In genomic region chr1:9242338-9242969, GRCh38 we compare ENCODE assay signal across 9 cellular contexts. TPM values are rescaled to one million over a fixed set of nuclear protein-coding genes. Genes with fewer than 3 reads are reported as not detected.
A peak's percentile ranks its signal among the peaks of the same experiment; 100 is the strongest.
DNase-seq lines count a peak whose midpoint lies in the region; ATAC-seq and TF ChIP-seq lines count a peak whose summit lies in the region.
"Had no signal": no experiment of that assay in that cellular context is flagged by ENCODE, and none has a peak within 500 bp of the region (broad histone marks: within the 10 kb centered on the region; RNA-seq: fewer than 3 reads in every experiment).

No MANE protein-coding gene starts in this region.

- intact Hi-C loops in ascending aorta (cut with DNase I): no loop called here

- DNase-seq in ascending aorta (ENCODE audit: low spot score in 2 of 2): peak; percentile 42 to 87
- peak in 38 of 51 donors; percentile 18 to 85 (median 52) for DNase-seq in hypothalamus (lab: John Stamatoyannopoulos, UW)
- peak; percentile 74 for DNase-seq in putamen (ENCODE audit: low spot score)
- no peak for DNase-seq in activated CD8-positive, alpha-beta memory T cell treated with anti-CD3 and anti-CD28 coated beads, Interleukin-2, amount 50 U/mL, for 48 hours
- no peak for DNase-seq in GM10248 (ENCODE audit: extremely low spot score)
- DNase-seq: activated CD8-positive, alpha-beta memory T cell treated with anti-CD3 and anti-CD28 coated beads for 24 hours had no signal

- H3K9me3 ChIP-seq in ascending aorta: no peaks in the 10 kb centered on the region

- peaks cover 20 to 21% of the 10 kb centered on the region in 2 donors for H3K36me3 ChIP-seq in ascending aorta

- POLR2A ChIA-PET in GM10248 (lab: Yijun Ruan, JAX): no interaction called here

- CTCF ChIA-PET in GM10248 (lab: Yijun Ruan, JAX): no interaction called here

- H3K27me3 ChIP-seq in ascending aorta: no peaks in the 10 kb centered on the region

- H3K27ac ChIP-seq in C4-2B: peak overlapping the region; percentile 84
- H3K27ac ChIP-seq in ascending aorta: peak overlapping the region; percentile 68 to 74

- H3K4me3 ChIP-seq in ascending aorta: peak overlapping the region; percentile 14 to 26

- peaks cover 12 to 47% of the 10 kb centered on the region in 2 donors for H3K4me1 ChIP-seq in ascending aorta

- no peak for TF ChIP-seq CTCF in C4-2B (conservative IDR thresholded peaks at IDR 0.05)
- no peak for TF ChIP-seq CTCF in ascending aorta (IDR thresholded peaks at IDR 0.05)
- no peak for TF ChIP-seq CTCF in GM10248 (IDR thresholded peaks at IDR 0.05; ENCODE audit: control extremely low read depth, extremely low read depth, low read depth, missing control alignments)

- no peak for ATAC-seq in HG02852 (IDR thresholded peaks at IDR 0.05; ENCODE audit: unreplicated experiment)
- no peak for ATAC-seq in GM21576 (IDR thresholded peaks at IDR 0.05; ENCODE audit: unreplicated experiment)

RNA-seq across cellular contexts. Expression of gene H6PD, which starts 7.9 kb away (rescaled TPM):
- 56.8 TPM for total RNA-seq in ascending aorta

RNA-seq across cellular contexts. Expression of gene SPSB1, which starts 50.2 kb away (rescaled TPM):
- 64.9 TPM for total RNA-seq in ascending aorta

Comparison
In these comparisons a context has a peak if more than half of its experiments do, and no peak if none do; other contexts are left out.
1. DNase-seq: peak in ascending aorta (2 of 2), hypothalamus (38 of 51) and putamen (single experiment); none in activated CD8-positive, alpha-beta memory T cell treated with anti-CD3 and anti-CD28 coated beads, Interleukin-2, amount 50 U/mL, for 48 hours (single experiment) and GM10248 (single experiment).